ENCODE assay signal across 18 cellular contexts in genomic region chr11:31500560-31500959, GRCh38.
"Had no signal": no experiment of that assay in that cellular context is flagged by ENCODE, and none has a peak within 500 bp of the region (broad histone marks: within the 10 kb centered on the region; RNA-seq: fewer than 3 reads in every experiment).

No MANE protein-coding gene starts in this region.

- H3K27me3 ChIP-seq: esophagus muscularis mucosa, suprapubic skin had no signal

- H3K36me3 Mint-ChIP-seq: natural killer cell had no signal

- H3K27me3 Mint-ChIP-seq: activated CD4-positive, alpha-beta memory T cell treated with anti-CD3 and anti-CD28 coated beads, Interleukin-2, amount 10 ng/mL, durations not matched to agents 7 days and 5 days; activated CD4-positive, alpha-beta T cell treated with anti-CD3 and anti-CD28 coated beads for 36 hours; activated naive CD8-positive, alpha-beta T cell treated with anti-CD3 and anti-CD28 coated beads for 36 hours; T-cell; type B pancreatic cell had no signal

- H3K4me3 Mint-ChIP-seq: activated CD4-positive, alpha-beta memory T cell treated with anti-CD3 and anti-CD28 coated beads, Interleukin-2, amount 10 ng/mL, durations not matched to agents 7 days and 5 days; activated CD4-positive, alpha-beta T cell treated with anti-CD3 and anti-CD28 coated beads for 36 hours; activated naive CD8-positive, alpha-beta T cell treated with anti-CD3 and anti-CD28 coated beads for 36 hours; activated T-cell treated with anti-CD3 and anti-CD28 coated beads, Interleukin-2, amount 50 U/mL, for 72 hours; natural killer cell; T-cell; type B pancreatic cell had no signal

- H3K27ac ChIP-seq: esophagus muscularis mucosa, lower lobe of right lung, psoas muscle, suprapubic skin, WERI-Rb-1 had no signal

- H3K4me1 ChIP-seq: esophagus muscularis mucosa, lower lobe of right lung, suprapubic skin had no signal

- DNase-seq: activated CD4-positive, alpha-beta memory T cell treated with anti-CD3 and anti-CD28 coated beads, Interleukin-2, amount 10 ng/mL, durations not matched to agents 7 days and 5 days; activated CD4-positive, alpha-beta T cell treated with anti-CD3 and anti-CD28 coated beads for 36 hours; activated CD8-positive, alpha-beta memory T cell treated with anti-CD3 and anti-CD28 coated beads, Interleukin-2, amount 50 U/mL, for 4 hours; activated gamma-delta T cell treated with Interleukin-2 at 50 U/mL for 16 hours; activated naive CD8-positive, alpha-beta T cell treated with anti-CD3 and anti-CD28 coated beads for 36 hours; activated T-cell treated with anti-CD3 and anti-CD28 coated beads, Interleukin-2, amount 50 U/mL, for 72 hours; anterior cingulate cortex; hypothalamus; lower lobe of right lung; natural killer cell; psoas muscle; stimulated activated naive CD8-positive, alpha-beta T cell treated with anti-CD3 and anti-CD28 coated beads, Interleukin-15, Interleukin-2, amounts not matched to agents 100 U/mL and 50 U/mL, for 24 hours; T-cell; WERI-Rb-1 had no signal

- H3K36me3 ChIP-seq: lower lobe of right lung, suprapubic skin had no signal

- H3K27ac Mint-ChIP-seq: activated CD4-positive, alpha-beta memory T cell treated with anti-CD3 and anti-CD28 coated beads, Interleukin-2, amount 10 ng/mL, durations not matched to agents 7 days and 5 days; activated CD4-positive, alpha-beta T cell treated with anti-CD3 and anti-CD28 coated beads for 36 hours; activated naive CD8-positive, alpha-beta T cell treated with anti-CD3 and anti-CD28 coated beads for 36 hours; activated T-cell treated with anti-CD3 and anti-CD28 coated beads, Interleukin-2, amount 50 U/mL, for 72 hours; natural killer cell; T-cell; type B pancreatic cell had no signal

- ATAC-seq: activated CD4-positive, alpha-beta T cell treated with anti-CD3 and anti-CD28 coated beads for 36 hours; activated T-cell treated with anti-CD3 and anti-CD28 coated beads, Interleukin-2, amount 50 U/mL, for 72 hours; lower lobe of right lung; natural killer cell; psoas muscle; sciatic nerve; stimulated activated naive CD8-positive, alpha-beta T cell treated with anti-CD3 and anti-CD28 coated beads, Interleukin-15, Interleukin-2, amounts not matched to agents 100 U/mL and 50 U/mL, for 24 hours; T-cell had no signal

- H3K9me3 Mint-ChIP-seq: activated T-cell treated with anti-CD3 and anti-CD28 coated beads, Interleukin-2, amount 50 U/mL, for 72 hours; natural killer cell; T-cell had no signal

- H3K4me3 ChIP-seq: esophagus muscularis mucosa, lower lobe of right lung, psoas muscle, suprapubic skin had no signal

- H3K9me3 ChIP-seq: esophagus muscularis mucosa, lower lobe of right lung, psoas muscle, suprapubic skin had no signal
